In genomic region chr10:114374141-114374791, GRCh38 we compare ENCODE assay signal across 9 cellular contexts. TPM values are rescaled to one million over a fixed set of nuclear protein-coding genes. Genes with fewer than 3 reads are reported as not detected.
DNase-seq lines count a peak whose midpoint lies in the region; ATAC-seq and TF ChIP-seq lines count a peak whose summit lies in the region.
"Had no signal": no experiment of that assay in that cellular context is flagged by ENCODE, and none has a peak within 500 bp of the region (broad histone marks: within the 10 kb centered on the region; RNA-seq: fewer than 3 reads in every experiment).

No MANE protein-coding gene starts in this region.

- intact Hi-C loops in esophagus squamous epithelium (cut with DNase I) = no loop called here

- 38 to 45% methylated on average over 8 to 10 of the region's 13 CpGs for WGBS in esophagus squamous epithelium, 2 donors

- peaks cover 0 to 46% (median 2%) of the 10 kb centered on the region in 3 donors for H3K4me1 ChIP-seq in esophagus squamous epithelium

- ATAC-seq in GM18861 (IDR thresholded peaks at IDR 0.05; ENCODE audit: unreplicated experiment) (no peak), HG03571 (IDR thresholded peaks at IDR 0.05; ENCODE audit: unreplicated experiment) (no peak)

- peak overlapping the region; percentile 20 for H3K9ac ChIP-seq in SK-N-MC (ENCODE audit: insufficient read length)

- no peak for DNase-seq in SK-N-MC (ENCODE audit: low read depth, low spot score)
- DNase-seq in esophagus squamous epithelium (lab: John Stamatoyannopoulos, UW) = no peak
- DNase-seq in mucosa of gallbladder (ENCODE audit: low spot score) = peak; percentile 52
- peak; percentile 57 for DNase-seq in stromal cell of bone marrow (ENCODE audit: low read depth)
- no peak for DNase-seq in stimulated activated CD4-positive, alpha-beta T cell treated with anti-CD3 and anti-CD28 coated beads, Interleukin-12 subunit alpha, Interleukin-12 subunit beta, amount 100 ng/mL, for 4 hours
- DNase-seq in kidney tubule cell (ENCODE audit: low spot score) = no peak
- DNase-seq: CD8-positive, alpha-beta memory T cell had no signal

- H3K27ac ChIP-seq in SK-N-MC (no peak overlapping the region), esophagus squamous epithelium (peak overlapping the region in 3 of 4 donors; percentile 63 to 70 (median 65))

- TF ChIP-seq CTCF in esophagus squamous epithelium (IDR thresholded peaks at IDR 0.05) = no peak

- H3K4me3 ChIP-seq in SK-N-MC = peak overlapping the region; percentile 30; the same call in 1 of the 2 replicates
- no peak overlapping the region for H3K4me3 ChIP-seq in esophagus squamous epithelium

- H3K27me3 ChIP-seq in esophagus squamous epithelium = no peaks in the 10 kb centered on the region

- TF ChIP-seq POLR2A in esophagus squamous epithelium (IDR thresholded peaks at IDR 0.05) = no peak

- H3K36me3 ChIP-seq in SK-N-MC (ENCODE audit: insufficient read depth, low read length) (no peaks in the 10 kb centered on the region), esophagus squamous epithelium (no peaks in the 10 kb centered on the region)

- H3K9me3 ChIP-seq in SK-N-MC (ENCODE audit: low read depth, low read length) = no peaks in the 10 kb centered on the region
- H3K9me3 ChIP-seq in esophagus squamous epithelium = no peaks in the 10 kb centered on the region

RNA-seq across cellular contexts. Expression of gene AFAP1L2, which starts 30.0 kb away (rescaled TPM):
- total RNA-seq in esophagus squamous epithelium = 10 to 100 TPM in 3 of 4 donors, 1 to 10 TPM in 1; 9.8 to 15.5 (median 11.8) TPM
- 6.3 TPM for total RNA-seq in mucosa of gallbladder

Comparison
In these comparisons a context has a peak if more than half of its experiments do, and no peak if none do; other contexts are left out.
1. DNase-seq: peak in mucosa of gallbladder (single experiment) and stromal cell of bone marrow (single experiment); none in SK-N-MC (single experiment), esophagus squamous epithelium (single experiment), stimulated activated CD4-positive, alpha-beta T cell treated with anti-CD3 and anti-CD28 coated beads, Interleukin-12 subunit alpha, Interleukin-12 subunit beta, amount 100 ng/mL, for 4 hours (single experiment) and kidney tubule cell (single experiment).